In genomic region chr12:130706311-130706710, GRCh38 we compare ENCODE assay signal across 13 cellular contexts. TPM values are rescaled to one million over a fixed set of nuclear protein-coding genes. Genes with fewer than 3 reads are reported as not detected.
DNase-seq lines count a peak whose midpoint lies in the region; ATAC-seq, FAIRE-seq and TF ChIP-seq lines count a peak whose summit lies in the region.
"Had no signal": no experiment of that assay in that cellular context is flagged by ENCODE, and none has a peak within 500 bp of the region (broad histone marks: within the 10 kb centered on the region; RNA-seq: fewer than 3 reads in every experiment).

No MANE protein-coding gene starts in this region.

- H3K36me3 Mint-ChIP-seq in osteocyte (ENCODE audit: unreplicated experiment) = no peaks in the 10 kb centered on the region
- H3K36me3 Mint-ChIP-seq: CD4-positive, CD25-positive, alpha-beta regulatory T cell had no signal

- H3K27me3 ChIP-seq in HepG2 (ENCODE audit: control insufficient read depth in 1 of 2, insufficient read depth in 2 of 2, low read length in 2 of 2) (peaks cover 4 to 70% of the 10 kb centered on the region in 2 experiments), right lobe of liver (no peaks in the 10 kb centered on the region)

- no peak for TF ChIP-seq RAD21 in HepG2 (CRISPR knock-in tag; IDR thresholded peaks at IDR 0.05)

- no peak overlapping the region for H3K27ac Mint-ChIP-seq in osteocyte (ENCODE audit: unreplicated experiment)
- H3K27ac Mint-ChIP-seq: CD4-positive, CD25-positive, alpha-beta regulatory T cell had no signal

- H4K20me1 ChIP-seq in HepG2 (ENCODE audit: insufficient read depth, low read length) = no peaks in the 10 kb centered on the region
- H4K20me1 ChIP-seq: BLaER1 treated with 17β-estradiol and CSF1 and Interleukin-3, amounts not matched to agents 10 nM and 100 nM had no signal

- DNase-seq in HepG2 (ENCODE audit: low spot score) (no peak), right lobe of liver (no peak), islet precursor cell (peak; percentile 46), osteocyte (ENCODE audit: extremely low spot score, unreplicated experiment) (peak; percentile 80), HK-2 (ENCODE audit: unreplicated experiment) (no peak), SIG-M5 treated with dmso at 0.1 percent for 504 hours (lab: John Stamatoyannopoulos, UW; ENCODE audit: unreplicated experiment) (no peak)
- DNase-seq: 8988T; AML-193; CD4-positive, CD25-positive, alpha-beta regulatory T cell had no signal

- TF ChIP-seq POLR2A in HepG2 (IDR thresholded peaks at IDR 0.05; ENCODE audit: insufficient read depth in 1 of 2, low read depth in 2 of 2, low read length in 2 of 2) (no peak), right lobe of liver (IDR thresholded peaks at IDR 0.05) (no peak)

- H3K4me1 ChIP-seq in HepG2 (ENCODE audit: insufficient read depth, low read length) (no peaks in the 10 kb centered on the region), right lobe of liver (no peaks in the 10 kb centered on the region)

- intact Hi-C loops in HepG2 (cut with micrococcal nuclease; ENCODE audit: unreplicated experiment) (no loop called here), right lobe of liver (cut with DNase I) (no loop called here)

- in situ Hi-C loops in HepG2 (cut with HindIII; ENCODE audit: extremely low pct_ligation_motif_present, low pct_unique_long_range_greater_than_20kb) = no loop called here

- no peaks in the 10 kb centered on the region for H3K9me3 ChIP-seq in HepG2 (ENCODE audit: low read length)
- H3K9me3 ChIP-seq in right lobe of liver = no peaks in the 10 kb centered on the region

- no peak overlapping the region for H3K4me3 Mint-ChIP-seq in osteocyte (ENCODE audit: unreplicated experiment)
- H3K4me3 Mint-ChIP-seq: CD4-positive, CD25-positive, alpha-beta regulatory T cell had no signal

- CTCF ChIA-PET in HepG2 (lab: Yijun Ruan, JAX; ENCODE audit: low intra/inter-chr PET ratio, low total read pairs) = no interaction called here

- H2AFZ ChIP-seq in HepG2 (ENCODE audit: low read length) = no peak overlapping the region

- ATAC-seq in HepG2 = no peak
- ATAC-seq in right lobe of liver = no peak
- ATAC-seq in HG02588 (IDR thresholded peaks at IDR 0.05; ENCODE audit: unreplicated experiment) = no peak

- 44% methylated on average over 16 of the region's 16 CpGs for WGBS in HepG2 (ENCODE audit: low lambda C conversion rate)
- 56% methylated on average over 7 of the region's 16 CpGs for WGBS in right lobe of liver (ENCODE audit: insufficient coverage, low coverage, low lambda C conversion rate, missing lambda C conversion rate)

- no peaks in the 10 kb centered on the region for H3K79me2 ChIP-seq in HepG2 (ENCODE audit: insufficient read depth, low read length)

- H3K36me3 ChIP-seq in HepG2 (replicated peaks in 1 of 2; ENCODE audit: control insufficient read depth in 1 of 2, insufficient read depth in 2 of 2, low read length in 2 of 2) (no peaks in the 10 kb centered on the region), right lobe of liver (no peaks in the 10 kb centered on the region)
- H3K36me3 ChIP-seq: BLaER1 treated with 17β-estradiol and CSF1 and Interleukin-3, amounts not matched to agents 10 nM and 100 nM had no signal

- POLR2A ChIA-PET in HepG2 (lab: Yijun Ruan, JAX) = no interaction called here

- TF ChIP-seq CTCF in HepG2 (CRISPR knock-in tag; IDR thresholded peaks at IDR 0.05) (no peak), right lobe of liver (IDR thresholded peaks at IDR 0.05) (no peak), osteocyte (IDR thresholded peaks at IDR 0.05) (no peak)

- no peak overlapping the region for H3K9ac ChIP-seq in HepG2 (ENCODE audit: insufficient read depth, low read depth, low read length)

- H3K27ac ChIP-seq in HepG2 (ENCODE audit: extremely low read length, insufficient read depth, low read length) (no peak overlapping the region), right lobe of liver (no peak overlapping the region)
- H3K27ac ChIP-seq: BLaER1 treated with 17β-estradiol and CSF1 and Interleukin-3, amounts not matched to agents 10 nM and 100 nM; HL-60 had no signal

- H3K4me2 ChIP-seq in HepG2 (ENCODE audit: low read depth, low read length) = no peak overlapping the region

- H3K9me3 Mint-ChIP-seq in osteocyte (ENCODE audit: unreplicated experiment) = no peaks in the 10 kb centered on the region
- H3K9me3 Mint-ChIP-seq: CD4-positive, CD25-positive, alpha-beta regulatory T cell had no signal

- H3K27me3 Mint-ChIP-seq in osteocyte (ENCODE audit: unreplicated experiment) = peaks cover 6% of the 10 kb centered on the region

- no peak for TF ChIP-seq EP300 in HepG2 (IDR thresholded peaks at IDR 0.05; ENCODE audit: low read depth in 2 of 2, low read length in 2 of 2)
- no peak for TF ChIP-seq EP300 in HepG2 (CRISPR knock-in tag; IDR thresholded peaks at IDR 0.05; ENCODE audit: borderline replicate concordance)

- FAIRE-seq in HepG2 (lab: Jason Lieb, UNC) = no peak
- FAIRE-seq: H54 had no signal

- H3K4me3 ChIP-seq in HepG2 (replicated peaks in 1 of 3; ENCODE audit: insufficient read depth in 1 of 3, low read depth in 2 of 3, low read length in 3 of 3) (no peak overlapping the region), right lobe of liver (no peak overlapping the region)
- H3K4me3 ChIP-seq: BLaER1 treated with 17β-estradiol and CSF1 and Interleukin-3, amounts not matched to agents 10 nM and 100 nM had no signal

- no peaks in the 10 kb centered on the region for H3K4me1 Mint-ChIP-seq in osteocyte (ENCODE audit: unreplicated experiment)
- H3K4me1 Mint-ChIP-seq: CD4-positive, CD25-positive, alpha-beta regulatory T cell had no signal

- no TSS peak for BruUV-seq in HepG2 (replicated peaks; lab: Mats Ljungman, UMichigan)

TF ChIP-seq in HepG2, 621 proteins besides CTCF, POLR2A, EP300 and RAD21:
- TF ChIP-seq ZNF768 (CRISPR knock-in tag; IDR thresholded peaks at IDR 0.05) (peak; percentile 71; the same call in 1 of the 2 replicates), ZNF710 (CRISPR knock-in tag; IDR thresholded peaks at IDR 0.05; ENCODE audit: borderline replicate concordance) (no peak)
TF ChIP-seq in HepG2: peak in this region for 1.

RNA-seq across cellular contexts. Expression of gene RIMBP2, which starts 9.8 kb away (rescaled TPM):
- total RNA-seq in HepG2 (2016; rRNA removed; fragmentation: Illumina TruSeq; extraction: Trizol) (not detected in 2 replicates), right lobe of liver (under 1 TPM in 2 of 6 experiments, not detected in 4; 0.04 to 0.19 TPM), osteocyte (0.13 TPM in 1 of 2 replicates, not detected in the other)
- total RNA-seq in HepG2 (2016; cell fraction: cytosol; rRNA removed; fragmentation: Illumina TruSeq; extraction: Trizol; ENCODE audit: low read depth) = not detected in 2 replicates
- total RNA-seq in HepG2 (2016; cell fraction: insoluble cytoplasmic fraction; rRNA removed; fragmentation: Illumina TruSeq; extraction: Trizol) = not detected in 2 replicates
- total RNA-seq in HepG2 (2016; cell fraction: membrane; rRNA removed; fragmentation: Illumina TruSeq; extraction: Trizol) = not detected in 2 replicates
- not detected in 2 replicates for total RNA-seq in HepG2 (2016; cell fraction: nucleus; rRNA removed; fragmentation: Illumina TruSeq; extraction: Trizol)
- 0.03 TPM in 1 of 2 replicates, not detected in the other for polyA plus RNA-seq in HepG2 (2011; rRNA removed)
- polyA plus RNA-seq in HepG2 (2011; cell fraction: cytosol; rRNA removed) = 0.03 TPM in 1 of 2 replicates, not detected in the other
- polyA plus RNA-seq in HepG2 (2011; cell fraction: nucleus; rRNA removed) = 0.06 and 0.09 TPM in 2 replicates
- polyA plus RNA-seq in HepG2 (2012) = not detected in 2 replicates
- polyA plus RNA-seq in HepG2 (2016; cell fraction: cytosol; fragmentation: Illumina TruSeq; extraction: Trizol; ENCODE audit: low read depth) = not detected in 2 replicates
- polyA plus RNA-seq in HepG2 (2016; cell fraction: insoluble cytoplasmic fraction; fragmentation: Illumina TruSeq; extraction: Trizol; ENCODE audit: low read depth) = not detected in 2 replicates
- polyA plus RNA-seq in HepG2 (2016; cell fraction: membrane; fragmentation: Illumina TruSeq; extraction: Trizol; ENCODE audit: low read depth) = not detected in 2 replicates
- not detected in 2 replicates for polyA plus RNA-seq in HepG2 (2016; cell fraction: nucleus; fragmentation: Illumina TruSeq; extraction: Trizol; ENCODE audit: insufficient read depth, low read depth)
- polyA minus RNA-seq in HepG2 (2011; rRNA and poly(A)+ RNA removed; ENCODE audit: low replicate concordance) = 0.08 TPM in 1 of 2 replicates, not detected in the other
- polyA minus RNA-seq in HepG2 (2011; cell fraction: cytosol; rRNA and poly(A)+ RNA removed) = not detected in 2 replicates
- not detected in 2 replicates for polyA minus RNA-seq in HepG2 (2011; cell fraction: nucleus; rRNA and poly(A)+ RNA removed)
- total RNA-seq: CD4-positive, CD25-positive, alpha-beta regulatory T cell had no signal
- polyA plus RNA-seq: CD4-positive, CD25-positive, alpha-beta regulatory T cell had no signal

Comparison
In these comparisons a context has a peak if more than half of its experiments do, and no peak if none do; other contexts are left out.
1. DNase-seq: peak in islet precursor cell (single experiment) and osteocyte (single experiment); none in HepG2 (single experiment), right lobe of liver (0 of 3), HK-2 (single experiment) and SIG-M5 treated with dmso at 0.1 percent for 504 hours (single experiment).